Comparison of ENCODE assay signal across 1 cellular context in the genomic region with DNA sequence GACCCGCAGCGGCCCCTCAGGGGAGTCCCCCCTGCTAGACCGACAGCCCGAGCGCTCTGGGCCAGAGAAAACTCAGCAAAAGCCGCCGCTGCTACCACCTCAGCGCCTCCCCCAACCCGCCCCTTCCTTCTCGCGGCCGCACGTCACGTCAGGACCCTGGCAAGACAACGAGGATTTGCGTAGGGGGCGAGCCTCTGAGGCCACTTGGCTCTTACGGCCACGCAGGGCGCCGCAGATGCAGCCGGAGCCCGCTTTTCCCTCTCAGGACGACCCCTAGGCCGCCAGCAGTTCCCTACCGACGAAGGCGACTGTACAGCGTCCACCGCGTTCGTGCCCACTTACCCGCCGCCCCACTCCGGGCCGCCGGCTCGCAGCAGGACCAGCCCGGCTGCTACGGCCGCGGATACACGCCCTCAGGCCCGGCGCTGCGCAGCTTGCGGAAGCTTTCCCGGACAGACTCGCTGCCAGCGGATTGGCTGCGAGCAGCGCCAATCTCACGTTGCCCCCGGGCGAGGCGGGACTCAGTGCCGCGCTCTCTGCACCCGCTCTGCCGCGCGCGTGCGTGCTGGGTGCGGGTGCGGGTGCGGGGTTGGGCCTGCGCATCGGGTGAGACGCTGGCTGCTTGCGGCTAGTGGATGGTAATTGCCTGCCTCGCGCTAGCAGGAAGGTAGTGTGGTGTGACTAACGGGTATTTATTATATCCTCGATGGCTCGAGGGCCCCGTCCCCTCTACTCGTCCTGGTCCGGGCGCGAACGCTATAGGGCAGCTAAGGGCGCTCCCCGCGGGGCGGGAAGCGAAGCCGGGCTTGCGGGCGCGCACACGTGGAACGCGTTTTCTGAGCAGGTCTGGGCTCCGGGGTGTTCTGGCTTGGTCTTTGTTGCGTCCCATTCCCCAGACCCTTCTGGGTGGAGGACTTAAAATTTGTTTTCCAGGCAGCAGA.
TF ChIP-seq lines count a peak whose summit lies in the region.

A gene with protein sequence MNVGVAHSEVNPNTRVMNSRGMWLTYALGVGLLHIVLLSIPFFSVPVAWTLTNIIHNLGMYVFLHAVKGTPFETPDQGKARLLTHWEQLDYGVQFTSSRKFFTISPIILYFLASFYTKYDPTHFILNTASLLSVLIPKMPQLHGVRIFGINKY (minus strand): TSS at position 413 of the 941 bp plus-strand sequence. CDS start 1,744 bp downstream, outside the sequence.
A gene (plus strand): TSS at position 524 of the 941 bp plus-strand sequence. CDS start 7,360 bp downstream, outside the sequence.

TF ChIP-seq in WTC11, 78 proteins besides CTCF, POLR2A, EP300 and RAD21 (continued from another document and continues in another):
- TF ChIP-seq, protein P1, sequence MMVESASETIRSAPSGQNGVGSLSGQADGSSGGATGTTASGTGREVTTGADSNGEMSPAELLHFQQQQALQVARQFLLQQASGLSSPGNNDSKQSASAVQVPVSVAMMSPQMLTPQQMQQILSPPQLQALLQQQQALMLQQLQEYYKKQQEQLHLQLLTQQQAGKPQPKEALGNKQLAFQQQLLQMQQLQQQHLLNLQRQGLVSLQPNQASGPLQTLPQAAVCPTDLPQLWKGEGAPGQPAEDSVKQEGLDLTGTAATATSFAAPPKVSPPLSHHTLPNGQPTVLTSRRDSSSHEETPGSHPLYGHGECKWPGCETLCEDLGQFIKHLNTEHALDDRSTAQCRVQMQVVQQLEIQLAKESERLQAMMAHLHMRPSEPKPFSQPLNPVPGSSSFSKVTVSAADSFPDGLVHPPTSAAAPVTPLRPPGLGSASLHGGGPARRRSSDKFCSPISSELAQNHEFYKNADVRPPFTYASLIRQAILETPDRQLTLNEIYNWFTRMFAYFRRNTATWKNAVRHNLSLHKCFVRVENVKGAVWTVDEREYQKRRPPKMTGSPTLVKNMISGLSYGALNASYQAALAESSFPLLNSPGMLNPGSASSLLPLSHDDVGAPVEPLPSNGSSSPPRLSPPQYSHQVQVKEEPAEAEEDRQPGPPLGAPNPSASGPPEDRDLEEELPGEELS (CRISPR knock-in tag; IDR thresholded peaks at IDR 0.05) = peak; percentile 69; the same call in 1 of the 2 replicates
- TF ChIP-seq, protein P2, sequence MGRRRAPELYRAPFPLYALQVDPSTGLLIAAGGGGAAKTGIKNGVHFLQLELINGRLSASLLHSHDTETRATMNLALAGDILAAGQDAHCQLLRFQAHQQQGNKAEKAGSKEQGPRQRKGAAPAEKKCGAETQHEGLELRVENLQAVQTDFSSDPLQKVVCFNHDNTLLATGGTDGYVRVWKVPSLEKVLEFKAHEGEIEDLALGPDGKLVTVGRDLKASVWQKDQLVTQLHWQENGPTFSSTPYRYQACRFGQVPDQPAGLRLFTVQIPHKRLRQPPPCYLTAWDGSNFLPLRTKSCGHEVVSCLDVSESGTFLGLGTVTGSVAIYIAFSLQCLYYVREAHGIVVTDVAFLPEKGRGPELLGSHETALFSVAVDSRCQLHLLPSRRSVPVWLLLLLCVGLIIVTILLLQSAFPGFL (CRISPR knock-in tag; IDR thresholded peaks at IDR 0.05; ENCODE audit: borderline replicate concordance) = peak; percentile 37; the same call in 1 of the 2 replicates
- TF ChIP-seq ZNF232 (CRISPR knock-in tag; IDR thresholded peaks at IDR 0.05) = peak; percentile 93
- TF ChIP-seq ZNF416 (CRISPR knock-in tag; IDR thresholded peaks at IDR 0.05) = no peak
- TF ChIP-seq, protein P3, sequence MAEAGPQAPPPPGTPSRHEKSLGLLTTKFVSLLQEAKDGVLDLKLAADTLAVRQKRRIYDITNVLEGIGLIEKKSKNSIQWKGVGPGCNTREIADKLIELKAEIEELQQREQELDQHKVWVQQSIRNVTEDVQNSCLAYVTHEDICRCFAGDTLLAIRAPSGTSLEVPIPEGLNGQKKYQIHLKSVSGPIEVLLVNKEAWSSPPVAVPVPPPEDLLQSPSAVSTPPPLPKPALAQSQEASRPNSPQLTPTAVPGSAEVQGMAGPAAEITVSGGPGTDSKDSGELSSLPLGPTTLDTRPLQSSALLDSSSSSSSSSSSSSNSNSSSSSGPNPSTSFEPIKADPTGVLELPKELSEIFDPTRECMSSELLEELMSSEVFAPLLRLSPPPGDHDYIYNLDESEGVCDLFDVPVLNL (CRISPR knock-in tag; IDR thresholded peaks at IDR 0.05; ENCODE audit: borderline replicate concordance, low read depth) = no peak
- 0 out of 2 replicates have a peak, but pooled peaks have one; percentile 95 for TF ChIP-seq KAT7 (CRISPR knock-in tag; IDR thresholded peaks at IDR 0.05; ENCODE audit: borderline replicate concordance)
- 0 out of 2 replicates have a peak, but pooled peaks have one; percentile 4 for TF ChIP-seq HMGA2 (CRISPR knock-in tag; IDR thresholded peaks at IDR 0.05)
- TF ChIP-seq, protein P4, sequence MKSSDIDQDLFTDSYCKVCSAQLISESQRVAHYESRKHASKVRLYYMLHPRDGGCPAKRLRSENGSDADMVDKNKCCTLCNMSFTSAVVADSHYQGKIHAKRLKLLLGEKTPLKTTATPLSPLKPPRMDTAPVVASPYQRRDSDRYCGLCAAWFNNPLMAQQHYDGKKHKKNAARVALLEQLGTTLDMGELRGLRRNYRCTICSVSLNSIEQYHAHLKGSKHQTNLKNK (CRISPR knock-in tag; IDR thresholded peaks at IDR 0.05) = no peak
- TF ChIP-seq SMAD3 (CRISPR knock-in tag; IDR thresholded peaks at IDR 0.05; ENCODE audit: borderline replicate concordance) = peak; percentile 84; the same call in 1 of the 2 replicates
- TF ChIP-seq, protein P5, sequence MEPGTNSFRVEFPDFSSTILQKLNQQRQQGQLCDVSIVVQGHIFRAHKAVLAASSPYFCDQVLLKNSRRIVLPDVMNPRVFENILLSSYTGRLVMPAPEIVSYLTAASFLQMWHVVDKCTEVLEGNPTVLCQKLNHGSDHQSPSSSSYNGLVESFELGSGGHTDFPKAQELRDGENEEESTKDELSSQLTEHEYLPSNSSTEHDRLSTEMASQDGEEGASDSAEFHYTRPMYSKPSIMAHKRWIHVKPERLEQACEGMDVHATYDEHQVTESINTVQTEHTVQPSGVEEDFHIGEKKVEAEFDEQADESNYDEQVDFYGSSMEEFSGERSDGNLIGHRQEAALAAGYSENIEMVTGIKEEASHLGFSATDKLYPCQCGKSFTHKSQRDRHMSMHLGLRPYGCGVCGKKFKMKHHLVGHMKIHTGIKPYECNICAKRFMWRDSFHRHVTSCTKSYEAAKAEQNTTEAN (CRISPR knock-in tag; IDR thresholded peaks at IDR 0.05) = peak; percentile 87; the same call in 1 of the 2 replicates
- peak; percentile 91 for TF ChIP-seq TEAD1 (CRISPR knock-in tag; IDR thresholded peaks at IDR 0.05)
- TF ChIP-seq, protein P6, sequence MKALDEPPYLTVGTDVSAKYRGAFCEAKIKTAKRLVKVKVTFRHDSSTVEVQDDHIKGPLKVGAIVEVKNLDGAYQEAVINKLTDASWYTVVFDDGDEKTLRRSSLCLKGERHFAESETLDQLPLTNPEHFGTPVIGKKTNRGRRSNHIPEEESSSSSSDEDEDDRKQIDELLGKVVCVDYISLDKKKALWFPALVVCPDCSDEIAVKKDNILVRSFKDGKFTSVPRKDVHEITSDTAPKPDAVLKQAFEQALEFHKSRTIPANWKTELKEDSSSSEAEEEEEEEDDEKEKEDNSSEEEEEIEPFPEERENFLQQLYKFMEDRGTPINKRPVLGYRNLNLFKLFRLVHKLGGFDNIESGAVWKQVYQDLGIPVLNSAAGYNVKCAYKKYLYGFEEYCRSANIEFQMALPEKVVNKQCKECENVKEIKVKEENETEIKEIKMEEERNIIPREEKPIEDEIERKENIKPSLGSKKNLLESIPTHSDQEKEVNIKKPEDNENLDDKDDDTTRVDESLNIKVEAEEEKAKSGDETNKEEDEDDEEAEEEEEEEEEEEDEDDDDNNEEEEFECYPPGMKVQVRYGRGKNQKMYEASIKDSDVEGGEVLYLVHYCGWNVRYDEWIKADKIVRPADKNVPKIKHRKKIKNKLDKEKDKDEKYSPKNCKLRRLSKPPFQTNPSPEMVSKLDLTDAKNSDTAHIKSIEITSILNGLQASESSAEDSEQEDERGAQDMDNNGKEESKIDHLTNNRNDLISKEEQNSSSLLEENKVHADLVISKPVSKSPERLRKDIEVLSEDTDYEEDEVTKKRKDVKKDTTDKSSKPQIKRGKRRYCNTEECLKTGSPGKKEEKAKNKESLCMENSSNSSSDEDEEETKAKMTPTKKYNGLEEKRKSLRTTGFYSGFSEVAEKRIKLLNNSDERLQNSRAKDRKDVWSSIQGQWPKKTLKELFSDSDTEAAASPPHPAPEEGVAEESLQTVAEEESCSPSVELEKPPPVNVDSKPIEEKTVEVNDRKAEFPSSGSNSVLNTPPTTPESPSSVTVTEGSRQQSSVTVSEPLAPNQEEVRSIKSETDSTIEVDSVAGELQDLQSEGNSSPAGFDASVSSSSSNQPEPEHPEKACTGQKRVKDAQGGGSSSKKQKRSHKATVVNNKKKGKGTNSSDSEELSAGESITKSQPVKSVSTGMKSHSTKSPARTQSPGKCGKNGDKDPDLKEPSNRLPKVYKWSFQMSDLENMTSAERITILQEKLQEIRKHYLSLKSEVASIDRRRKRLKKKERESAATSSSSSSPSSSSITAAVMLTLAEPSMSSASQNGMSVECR (CRISPR knock-in tag; IDR thresholded peaks at IDR 0.05; ENCODE audit: borderline replicate concordance) = peak; percentile 70
- peak; percentile 87 for TF ChIP-seq SP1 (CRISPR knock-in tag; conservative IDR thresholded peaks at IDR 0.05)
- no peak for TF ChIP-seq OVOL2 (CRISPR knock-in tag; IDR thresholded peaks at IDR 0.05; ENCODE audit: borderline replicate concordance)
- TF ChIP-seq, protein P7, sequence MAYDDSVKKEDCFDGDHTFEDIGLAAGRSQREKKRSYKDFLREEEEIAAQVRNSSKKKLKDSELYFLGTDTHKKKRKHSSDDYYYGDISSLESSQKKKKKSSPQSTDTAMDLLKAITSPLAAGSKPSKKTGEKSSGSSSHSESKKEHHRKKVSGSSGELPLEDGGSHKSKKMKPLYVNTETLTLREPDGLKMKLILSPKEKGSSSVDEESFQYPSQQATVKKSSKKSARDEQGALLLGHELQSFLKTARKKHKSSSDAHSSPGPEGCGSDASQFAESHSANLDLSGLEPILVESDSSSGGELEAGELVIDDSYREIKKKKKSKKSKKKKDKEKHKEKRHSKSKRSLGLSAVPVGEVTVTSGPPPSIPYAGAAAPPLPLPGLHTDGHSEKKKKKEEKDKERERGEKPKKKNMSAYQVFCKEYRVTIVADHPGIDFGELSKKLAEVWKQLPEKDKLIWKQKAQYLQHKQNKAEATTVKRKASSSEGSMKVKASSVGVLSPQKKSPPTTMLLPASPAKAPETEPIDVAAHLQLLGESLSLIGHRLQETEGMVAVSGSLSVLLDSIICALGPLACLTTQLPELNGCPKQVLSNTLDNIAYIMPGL (CRISPR knock-in tag; IDR thresholded peaks at IDR 0.05) = peak; percentile 93
- TF ChIP-seq NFYB (CRISPR knock-in tag; conservative IDR thresholded peaks at IDR 0.05; ENCODE audit: low read depth) = peak; percentile 95
- TF ChIP-seq ZNF138 (CRISPR knock-in tag; conservative IDR thresholded peaks at IDR 0.05) = peak; percentile 88; the same call in 1 of the 2 replicates
- TF ChIP-seq ETV6 (CRISPR knock-in tag; IDR thresholded peaks at IDR 0.05) = peak; percentile 78
- TF ChIP-seq, protein P8, sequence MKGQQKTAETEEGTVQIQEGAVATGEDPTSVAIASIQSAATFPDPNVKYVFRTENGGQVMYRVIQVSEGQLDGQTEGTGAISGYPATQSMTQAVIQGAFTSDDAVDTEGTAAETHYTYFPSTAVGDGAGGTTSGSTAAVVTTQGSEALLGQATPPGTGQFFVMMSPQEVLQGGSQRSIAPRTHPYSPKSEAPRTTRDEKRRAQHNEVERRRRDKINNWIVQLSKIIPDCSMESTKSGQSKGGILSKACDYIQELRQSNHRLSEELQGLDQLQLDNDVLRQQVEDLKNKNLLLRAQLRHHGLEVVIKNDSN (CRISPR knock-in tag; IDR thresholded peaks at IDR 0.05) = peak; percentile 60; the same call in 1 of the 2 replicates
- TF ChIP-seq MYBL2 (CRISPR knock-in tag; IDR thresholded peaks at IDR 0.05) = peak; percentile 90
- TF ChIP-seq, protein P9, sequence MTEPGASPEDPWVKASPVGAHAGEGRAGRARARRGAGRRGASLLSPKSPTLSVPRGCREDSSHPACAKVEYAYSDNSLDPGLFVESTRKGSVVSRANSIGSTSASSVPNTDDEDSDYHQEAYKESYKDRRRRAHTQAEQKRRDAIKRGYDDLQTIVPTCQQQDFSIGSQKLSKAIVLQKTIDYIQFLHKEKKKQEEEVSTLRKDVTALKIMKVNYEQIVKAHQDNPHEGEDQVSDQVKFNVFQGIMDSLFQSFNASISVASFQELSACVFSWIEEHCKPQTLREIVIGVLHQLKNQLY (CRISPR knock-in tag; IDR thresholded peaks at IDR 0.05) = 0 out of 2 replicates have a peak, but pooled peaks have one; percentile 60
- 0 out of 2 replicates have a peak, but pooled peaks have one; percentile 49 for TF ChIP-seq NFE2L1 (CRISPR knock-in tag; IDR thresholded peaks at IDR 0.05)
- no peak for TF ChIP-seq ZNF121 (CRISPR knock-in tag; IDR thresholded peaks at IDR 0.05)
- peak; percentile 70; the same call in 1 of the 2 replicates for TF ChIP-seq SMAD4 (CRISPR knock-in tag; IDR thresholded peaks at IDR 0.05)
- TF ChIP-seq, protein P10, sequence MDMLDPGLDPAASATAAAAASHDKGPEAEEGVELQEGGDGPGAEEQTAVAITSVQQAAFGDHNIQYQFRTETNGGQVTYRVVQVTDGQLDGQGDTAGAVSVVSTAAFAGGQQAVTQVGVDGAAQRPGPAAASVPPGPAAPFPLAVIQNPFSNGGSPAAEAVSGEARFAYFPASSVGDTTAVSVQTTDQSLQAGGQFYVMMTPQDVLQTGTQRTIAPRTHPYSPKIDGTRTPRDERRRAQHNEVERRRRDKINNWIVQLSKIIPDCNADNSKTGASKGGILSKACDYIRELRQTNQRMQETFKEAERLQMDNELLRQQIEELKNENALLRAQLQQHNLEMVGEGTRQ (CRISPR knock-in tag; IDR thresholded peaks at IDR 0.05) = peak; percentile 30; the same call in 1 of the 2 replicates
- TF ChIP-seq FOXK1 (CRISPR knock-in tag; IDR thresholded peaks at IDR 0.05) = peak; percentile 64
- peak; percentile 56 for TF ChIP-seq JUN (CRISPR knock-in tag; IDR thresholded peaks at IDR 0.05)
- no peak; the same call in 1 of the 2 replicates for TF ChIP-seq IRF2 (CRISPR knock-in tag; IDR thresholded peaks at IDR 0.05; ENCODE audit: borderline replicate concordance, low read depth)
- TF ChIP-seq, protein P11, sequence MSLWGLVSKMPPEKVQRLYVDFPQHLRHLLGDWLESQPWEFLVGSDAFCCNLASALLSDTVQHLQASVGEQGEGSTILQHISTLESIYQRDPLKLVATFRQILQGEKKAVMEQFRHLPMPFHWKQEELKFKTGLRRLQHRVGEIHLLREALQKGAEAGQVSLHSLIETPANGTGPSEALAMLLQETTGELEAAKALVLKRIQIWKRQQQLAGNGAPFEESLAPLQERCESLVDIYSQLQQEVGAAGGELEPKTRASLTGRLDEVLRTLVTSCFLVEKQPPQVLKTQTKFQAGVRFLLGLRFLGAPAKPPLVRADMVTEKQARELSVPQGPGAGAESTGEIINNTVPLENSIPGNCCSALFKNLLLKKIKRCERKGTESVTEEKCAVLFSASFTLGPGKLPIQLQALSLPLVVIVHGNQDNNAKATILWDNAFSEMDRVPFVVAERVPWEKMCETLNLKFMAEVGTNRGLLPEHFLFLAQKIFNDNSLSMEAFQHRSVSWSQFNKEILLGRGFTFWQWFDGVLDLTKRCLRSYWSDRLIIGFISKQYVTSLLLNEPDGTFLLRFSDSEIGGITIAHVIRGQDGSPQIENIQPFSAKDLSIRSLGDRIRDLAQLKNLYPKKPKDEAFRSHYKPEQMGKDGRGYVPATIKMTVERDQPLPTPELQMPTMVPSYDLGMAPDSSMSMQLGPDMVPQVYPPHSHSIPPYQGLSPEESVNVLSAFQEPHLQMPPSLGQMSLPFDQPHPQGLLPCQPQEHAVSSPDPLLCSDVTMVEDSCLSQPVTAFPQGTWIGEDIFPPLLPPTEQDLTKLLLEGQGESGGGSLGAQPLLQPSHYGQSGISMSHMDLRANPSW (CRISPR knock-in tag; conservative IDR thresholded peaks at IDR 0.05; ENCODE audit: low read depth) = 0 out of 2 replicates have a peak, but pooled peaks have one; percentile 41
- TF ChIP-seq ZNF671 (CRISPR knock-in tag; IDR thresholded peaks at IDR 0.05) = no peak
- no peak; the same call in 1 of the 2 replicates for TF ChIP-seq TP53 (CRISPR knock-in tag; IDR thresholded peaks at IDR 0.05)
- peak; percentile 64 for TF ChIP-seq ZBTB21 (CRISPR knock-in tag; IDR thresholded peaks at IDR 0.05; ENCODE audit: borderline replicate concordance)
